In the genomic region with DNA sequence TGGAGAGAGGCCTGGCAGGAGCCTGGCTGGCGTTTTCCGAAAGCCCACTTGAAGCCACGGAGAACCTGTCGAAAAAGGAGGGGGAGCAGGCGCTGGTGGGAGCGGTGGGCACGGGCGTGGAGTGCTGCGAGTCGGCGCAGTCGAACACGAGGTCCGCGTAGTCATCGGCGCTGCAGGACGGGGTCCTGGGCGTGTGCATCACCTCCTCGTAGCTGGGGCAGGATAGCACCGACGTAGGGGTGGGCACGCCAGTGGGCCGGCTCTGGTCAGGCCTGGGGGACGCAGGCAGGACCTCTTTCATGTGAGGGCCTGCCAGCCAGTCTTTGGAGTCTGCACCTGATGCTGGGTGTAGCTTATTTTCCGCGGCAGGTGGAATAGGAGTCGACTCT, we compare ENCODE assay signal across 30 cellular contexts.
"Had no signal": no experiment of that assay in that cellular context is flagged by ENCODE, and none has a peak within 500 bp of the region (broad histone marks: within the 10 kb centered on the region; RNA-seq: fewer than 3 reads in every experiment).

No MANE protein-coding gene starts in this region.

- ATAC-seq: activated CD4-positive, alpha-beta T cell treated with anti-CD3 and anti-CD28 coated beads for 36 hours; activated CD4-positive, CD25-positive, alpha-beta regulatory T cell treated with anti-CD3 and anti-CD28 coated beads, Interleukin-2, amount 50 U/mL, for 24 hours; activated CD8-positive, alpha-beta memory T cell treated with anti-CD3 and anti-CD28 coated beads, Interleukin-2, amount 10 ng/mL, durations not matched to agents 7 days and 5 days; activated CD8-positive, alpha-beta T cell treated with anti-CD3 and anti-CD28 coated beads, Interleukin-2, amount 10 ng/mL, durations not matched to agents 7 days and 5 days; activated T-cell treated with anti-CD3 and anti-CD28 coated beads, Interleukin-2, amount 50 U/mL, for 4 hours; activated T-helper 17 cell treated with anti-CD3 and anti-CD28 coated beads, Interleukin-2, amount 50 U/mL, for 72 hours; body of pancreas; esophagus mucosa; T-helper 17 cell had no signal

- H3K4me3 ChIP-seq: body of pancreas, colonic mucosa had no signal

- H3K4me1 ChIP-seq: body of pancreas, colonic mucosa had no signal

- H3K27me3 ChIP-seq: body of pancreas, colonic mucosa had no signal

- DNase-seq: activated B cell treated with CpG ODN at 0.5 μM for 24 hours; activated CD4-positive, alpha-beta memory T cell treated with anti-CD3 and anti-CD28 coated beads for 36 hours; activated CD4-positive, alpha-beta T cell treated with anti-CD3 and anti-CD28 coated beads for 36 hours; activated CD4-positive, alpha-beta T cell treated with anti-CD3 and anti-CD28 coated beads, Interleukin-2, amount 10 ng/mL, durations not matched to agents 24 days and 14 days; activated CD8-positive, alpha-beta memory T cell treated with anti-CD3 and anti-CD28 coated beads, Interleukin-2, amount 10 ng/mL, durations not matched to agents 7 days and 5 days; activated CD8-positive, alpha-beta memory T cell treated with anti-CD3 and anti-CD28 coated beads, Interleukin-2, amount 50 U/mL, for 4 hours; activated CD8-positive, alpha-beta T cell treated with anti-CD3 and anti-CD28 coated beads, Interleukin-2, amount 10 ng/mL, durations not matched to agents 7 days and 5 days; activated effector memory CD4-positive, alpha-beta T cell treated with Interleukin-2 at 50 U/mL for 16 hours; activated gamma-delta T cell treated with Interleukin-2 at 50 U/mL for 16 hours; activated naive CD4-positive, alpha-beta T cell treated with anti-CD3 and anti-CD28 coated beads, Interleukin-2, amount 50 U/mL, for 16 hours; activated naive CD4-positive, alpha-beta T cell treated with Interleukin-2 at 50 U/mL for 16 hours; activated T-cell treated with anti-CD3 and anti-CD28 coated beads, Interleukin-2, amount 50 U/mL, for 4 hours; amniotic stem cell; anterior cingulate cortex; body of pancreas; caudate nucleus; cerebellar nuclear complex; colonic mucosa; effector CD8-positive, alpha-beta T cell; foreskin fibroblast; head of caudate nucleus; T-helper 1 cell; T-helper 17 cell; T1000; WERI-Rb-1 had no signal

- H3K27ac ChIP-seq: body of pancreas, colonic mucosa, WERI-Rb-1 had no signal

- FAIRE-seq: endometrium, frontal cortex had no signal

- H3K9me3 ChIP-seq: body of pancreas, colonic mucosa had no signal
